ENCODE assay signal across 14 cellular contexts in genomic region chr18:32021756-32022564, GRCh38. TPM values are rescaled to one million over a fixed set of nuclear protein-coding genes. Genes with fewer than 3 reads are reported as not detected.
DNase-seq lines count a peak whose midpoint lies in the region; ATAC-seq and TF ChIP-seq lines count a peak whose summit lies in the region.
"Had no signal": no experiment of that assay in that cellular context is flagged by ENCODE, and none has a peak within 500 bp of the region (broad histone marks: within the 10 kb centered on the region; RNA-seq: fewer than 3 reads in every experiment).

No MANE protein-coding gene starts in this region.

- TF ChIP-seq CTCF in coronary artery (IDR thresholded peaks at IDR 0.05) = no peak

- H3K4me1 Mint-ChIP-seq in activated CD4-positive, alpha-beta T cell treated with anti-CD3 and anti-CD28 coated beads, Interleukin-2, amount 10 ng/mL, durations not matched to agents 24 days and 14 days = peaks cover 40% of the 10 kb centered on the region
- H3K4me1 Mint-ChIP-seq in natural killer cell treated with Interleukin-12 subunit alpha and Interleukin-12 subunit beta and Interleukin-15 and Interleukin-18, amount 100 ng/mL, for 72 hours (ENCODE audit: low read depth in 2 of 2) = peaks cover 45 to 50% of the 10 kb centered on the region in 2 donors

- peaks cover 19% of the 10 kb centered on the region for H3K4me1 ChIP-seq in HUES48 (ENCODE audit: control insufficient read depth, insufficient read depth, low read length)

- no peaks in the 10 kb centered on the region for H3K36me3 ChIP-seq in HUES48 (ENCODE audit: control insufficient read depth, insufficient read depth, low read length)
- H3K36me3 ChIP-seq: thoracic aorta had no signal

- DNase-seq in activated CD4-positive, alpha-beta T cell treated with anti-CD3 and anti-CD28 coated beads, Interleukin-2, amount 10 ng/mL, durations not matched to agents 24 days and 14 days = no peak
- no peak for DNase-seq in activated CD4-positive, alpha-beta T cell treated with anti-CD3 and anti-CD28 coated beads for 4 hours
- peak; percentile 6 to 44 for DNase-seq in dermis microvascular lymphatic vessel endothelial cell (ENCODE audit: low read depth in 2 of 2)
- DNase-seq in natural killer cell treated with Interleukin-12 subunit alpha and Interleukin-12 subunit beta and Interleukin-15 and Interleukin-18, amount 100 ng/mL, for 72 hours (ENCODE audit: low spot score) = no peak
- no peak for DNase-seq in coronary artery (ENCODE audit: low spot score)
- DNase-seq: amniotic stem cell, Calu3, NCI-H146, NCI-H446 treated with DMSO at 0.1 percent for 48 hours had no signal

- no peaks in the 10 kb centered on the region for H3K9me3 ChIP-seq in HUES48 (ENCODE audit: control insufficient read depth, insufficient read depth, low read length)
- H3K9me3 ChIP-seq: thoracic aorta had no signal

- H3K9me3 Mint-ChIP-seq in activated CD4-positive, alpha-beta T cell treated with anti-CD3 and anti-CD28 coated beads, Interleukin-2, amount 10 ng/mL, durations not matched to agents 24 days and 14 days = no peaks in the 10 kb centered on the region
- no peaks in the 10 kb centered on the region for H3K9me3 Mint-ChIP-seq in natural killer cell treated with Interleukin-12 subunit alpha and Interleukin-12 subunit beta and Interleukin-15 and Interleukin-18, amount 100 ng/mL, for 72 hours

- H3K36me3 Mint-ChIP-seq in activated CD4-positive, alpha-beta T cell treated with anti-CD3 and anti-CD28 coated beads, Interleukin-2, amount 10 ng/mL, durations not matched to agents 24 days and 14 days (ENCODE audit: low read depth) = peaks cover 37% of the 10 kb centered on the region
- H3K36me3 Mint-ChIP-seq in natural killer cell treated with Interleukin-12 subunit alpha and Interleukin-12 subunit beta and Interleukin-15 and Interleukin-18, amount 100 ng/mL, for 72 hours = no peaks in the 10 kb centered on the region

- ATAC-seq in natural killer cell treated with Interleukin-12 subunit alpha and Interleukin-12 subunit beta and Interleukin-15 and Interleukin-18, amount 100 ng/mL, for 72 hours = no peak
- ATAC-seq in HG02623 (IDR thresholded peaks at IDR 0.05; ENCODE audit: unreplicated experiment) = no peak
- ATAC-seq in HG03521 (IDR thresholded peaks at IDR 0.05; ENCODE audit: unreplicated experiment) = no peak
- ATAC-seq: esophagus mucosa had no signal

- no peaks in the 10 kb centered on the region for H3K27me3 Mint-ChIP-seq in activated CD4-positive, alpha-beta T cell treated with anti-CD3 and anti-CD28 coated beads, Interleukin-2, amount 10 ng/mL, durations not matched to agents 24 days and 14 days
- H3K27me3 Mint-ChIP-seq in natural killer cell treated with Interleukin-12 subunit alpha and Interleukin-12 subunit beta and Interleukin-15 and Interleukin-18, amount 100 ng/mL, for 72 hours = no peaks in the 10 kb centered on the region

- peak overlapping the region; percentile 51 for H3K27ac ChIP-seq in HUES48 (ENCODE audit: low read depth, low read length)
- no peak overlapping the region for H3K27ac ChIP-seq in coronary artery
- H3K27ac ChIP-seq: thoracic aorta had no signal

- H3K4me3 ChIP-seq in HUES48 (ENCODE audit: low read depth, low read length) (peak overlapping the region; percentile 29; the same call in 1 of the 2 replicates), coronary artery (no peak overlapping the region)
- H3K4me3 ChIP-seq: thoracic aorta had no signal

- H3K27me3 ChIP-seq in HUES48 (ENCODE audit: control insufficient read depth, insufficient read depth, low read length) = 0 out of 2 replicates have a peak, but pooled peaks cover 6% of the 10 kb centered on the region

- H3K9ac ChIP-seq in HUES48 (ENCODE audit: low read depth, low read length) = no peak overlapping the region

- intact Hi-C loops in activated CD4-positive, alpha-beta T cell treated with anti-CD3 and anti-CD28 coated beads, Interleukin-2, amount 10 ng/mL, durations not matched to agents 24 days and 14 days (cut with micrococcal nuclease) = no loop called here

- H3K27ac Mint-ChIP-seq in activated CD4-positive, alpha-beta T cell treated with anti-CD3 and anti-CD28 coated beads, Interleukin-2, amount 10 ng/mL, durations not matched to agents 24 days and 14 days = no peak overlapping the region
- H3K27ac Mint-ChIP-seq in natural killer cell treated with Interleukin-12 subunit alpha and Interleukin-12 subunit beta and Interleukin-15 and Interleukin-18, amount 100 ng/mL, for 72 hours = peak overlapping the region; percentile 67 to 71

- H3K4me3 Mint-ChIP-seq in activated CD4-positive, alpha-beta T cell treated with anti-CD3 and anti-CD28 coated beads, Interleukin-2, amount 10 ng/mL, durations not matched to agents 24 days and 14 days = peak overlapping the region; percentile 51
- H3K4me3 Mint-ChIP-seq in natural killer cell treated with Interleukin-12 subunit alpha and Interleukin-12 subunit beta and Interleukin-15 and Interleukin-18, amount 100 ng/mL, for 72 hours = peak overlapping the region; percentile 99

RNA-seq across cellular contexts. Expression of gene RNF125, which starts 3.3 kb away (rescaled TPM):
- 32.6 and 35.0 TPM in 2 replicates for total RNA-seq in activated CD4-positive, alpha-beta T cell treated with anti-CD3 and anti-CD28 coated beads, Interleukin-2, amount 10 ng/mL, durations not matched to agents 24 days and 14 days
- total RNA-seq in dermis microvascular lymphatic vessel endothelial cell = 4.4 and 4.5 TPM in 2 replicates
- 10 to 100 TPM; 12.0 to 21.3 TPM for total RNA-seq in natural killer cell treated with Interleukin-12 subunit alpha and Interleukin-12 subunit beta and Interleukin-15 and Interleukin-18, amount 100 ng/mL, for 72 hours

Comparison
In these comparisons a context has a peak if more than half of its experiments do, and no peak if none do; other contexts are left out.
1. DNase-seq: peak in dermis microvascular lymphatic vessel endothelial cell (2 of 2); none in activated CD4-positive, alpha-beta T cell treated with anti-CD3 and anti-CD28 coated beads, Interleukin-2, amount 10 ng/mL, durations not matched to agents 24 days and 14 days (single experiment), activated CD4-positive, alpha-beta T cell treated with anti-CD3 and anti-CD28 coated beads for 4 hours (0 of 2), natural killer cell treated with Interleukin-12 subunit alpha and Interleukin-12 subunit beta and Interleukin-15 and Interleukin-18, amount 100 ng/mL, for 72 hours (single experiment) and coronary artery (single experiment).